25 cellular contexts compared by ENCODE assay signal in the genomic region with DNA sequence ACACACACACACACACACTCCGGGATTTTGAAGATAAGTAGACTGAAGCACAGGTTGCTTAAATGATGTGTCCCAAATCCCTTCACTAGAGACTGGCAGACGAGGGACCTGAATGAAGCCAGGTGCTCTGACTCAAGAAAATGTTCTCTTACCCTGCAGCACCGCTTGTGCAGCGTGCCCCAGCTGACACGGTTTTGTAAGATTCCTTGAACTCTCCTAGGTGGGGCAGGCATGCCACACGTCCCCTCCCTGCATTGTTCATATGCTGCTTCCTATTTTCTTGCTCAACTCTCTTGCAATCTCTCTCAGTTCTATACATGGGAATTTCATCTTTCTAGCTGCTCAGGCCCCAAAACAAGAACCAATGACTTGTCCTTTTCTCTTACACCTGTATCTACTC. TPM values are rescaled to one million over a fixed set of nuclear protein-coding genes. Genes with fewer than 3 reads are reported as not detected.
A peak's percentile ranks its signal among the peaks of the same experiment; 100 is the strongest.
DNase-seq lines count a peak whose midpoint lies in the region; ATAC-seq and TF ChIP-seq lines count a peak whose summit lies in the region.
"Had no signal": no experiment of that assay in that cellular context is flagged by ENCODE, and none has a peak within 500 bp of the region (broad histone marks: within the 10 kb centered on the region; RNA-seq: fewer than 3 reads in every experiment).

No MANE protein-coding gene starts in this region.

- ATAC-seq in foreskin keratinocyte = no peak
- ATAC-seq in stimulated activated naive B cell treated with anti-CD40 and anti-IgM and Interleukin-4, amounts not matched to agents 10 μg/mL and 1 μg/mL and 100 μg/mL, for 72 hours (replicated peaks) = no peak
- no peak for ATAC-seq in WTC11
- ATAC-seq: activated T-helper 17 cell treated with anti-CD3 and anti-CD28 coated beads, Interleukin-2, amount 50 U/mL, for 72 hours had no signal

- peaks cover 0 to 3% of the 10 kb centered on the region in 2 donors for H3K27me3 Mint-ChIP-seq in stimulated activated naive B cell treated with anti-CD40 and anti-IgM and Interleukin-4, amounts not matched to agents 10 μg/mL and 1 μg/mL and 100 μg/mL, for 72 hours
- H3K27me3 Mint-ChIP-seq in WTC11 (ENCODE audit: low read depth) = peaks cover 11% of the 10 kb centered on the region

- DNase-seq in HPDE6-E6E7 (ENCODE audit: extremely low spot score) (peak; percentile 54), foreskin keratinocyte (peak; percentile 30 to 55), NCI-H526 treated with DMSO at 0.1 percent for 48 hours (lab: John Stamatoyannopoulos, UW) (no peak), Ammon's horn (ENCODE audit: low spot score) (no peak), WTC11 (ENCODE audit: low spot score) (no peak)
- no peak for DNase-seq in stimulated activated naive B cell treated with anti-CD40 and anti-IgM and Interleukin-4, amounts not matched to agents 10 μg/mL and 1 μg/mL and 100 μg/mL, for 72 hours
- DNase-seq: aorta; caudate nucleus; CD8-positive, alpha-beta memory T cell; GDM1; glutamatergic neuron; NCI-H1048; NCI-H1694 treated with DMSO at 0.1 percent for 48 hours; NCI-H2171; NCI-H524; T-helper 9 cell had no signal

- H2AFZ ChIP-seq in OCI-LY3 (ENCODE audit: low read depth, low read length) = no peak overlapping the region

- peaks cover 56 to 86% of the 10 kb centered on the region in 2 donors for H3K4me1 Mint-ChIP-seq in stimulated activated naive B cell treated with anti-CD40 and anti-IgM and Interleukin-4, amounts not matched to agents 10 μg/mL and 1 μg/mL and 100 μg/mL, for 72 hours
- H3K4me1 Mint-ChIP-seq in WTC11 = no peaks in the 10 kb centered on the region

- CTCF ChIA-PET in WTC11 (lab: Charles Lee) = interaction anchor here (0.6 kb wide), 1 partner anchor 22 kb away, joined by 4 read pairs; the partner anchor contains the start of gene HNF1B

- peak overlapping the region; percentile 20; the same call in 1 of the 2 replicates for H3K4me3 ChIP-seq in OCI-LY3 (ENCODE audit: low read length)
- H3K4me3 ChIP-seq: smooth muscle cell had no signal

- no peaks in the 10 kb centered on the region for H3K79me2 ChIP-seq in OCI-LY3 (ENCODE audit: low read length)

- no peaks in the 10 kb centered on the region for H4K20me1 ChIP-seq in OCI-LY3 (ENCODE audit: insufficient read depth, low read length)

- peak overlapping the region; percentile 42 for H3K27ac Mint-ChIP-seq in stimulated activated naive B cell treated with anti-CD40 and anti-IgM and Interleukin-4, amounts not matched to agents 10 μg/mL and 1 μg/mL and 100 μg/mL, for 72 hours
- H3K27ac Mint-ChIP-seq in WTC11 = no peak overlapping the region
- H3K27ac Mint-ChIP-seq: activated naive CD8-positive, alpha-beta T cell; activated T-helper 17 cell treated with anti-CD3 and anti-CD28 coated beads, Interleukin-2, amount 50 U/mL, for 72 hours; CD8-positive, alpha-beta memory T cell; dendritic cell treated with granulocyte-macrophage colony-stimulating factor and Interleukin-4, amounts not matched to agents 40 ng/mL and 50 ng/mL, for 4 days had no signal

- peaks cover 5% of the 10 kb centered on the region; the same call in 1 of the 2 replicates for H3K9me3 ChIP-seq in OCI-LY3 (ENCODE audit: insufficient read depth, low read length)

- peaks cover 9 to 13% of the 10 kb centered on the region in 2 donors for H3K36me3 Mint-ChIP-seq in stimulated activated naive B cell treated with anti-CD40 and anti-IgM and Interleukin-4, amounts not matched to agents 10 μg/mL and 1 μg/mL and 100 μg/mL, for 72 hours
- peaks cover 15% of the 10 kb centered on the region for H3K36me3 Mint-ChIP-seq in WTC11
- H3K36me3 Mint-ChIP-seq: activated naive CD8-positive, alpha-beta T cell; CD8-positive, alpha-beta memory T cell had no signal

- H3K9ac ChIP-seq in OCI-LY3 (ENCODE audit: low read length) = no peak overlapping the region
- H3K9ac ChIP-seq: KMS-11 had no signal

- H3K27me3 ChIP-seq in OCI-LY3 (ENCODE audit: low read depth, low read length) (peaks cover 23% of the 10 kb centered on the region), foreskin keratinocyte (peaks cover 31% of the 10 kb centered on the region)

- H3K9me3 Mint-ChIP-seq in stimulated activated naive B cell treated with anti-CD40 and anti-IgM and Interleukin-4, amounts not matched to agents 10 μg/mL and 1 μg/mL and 100 μg/mL, for 72 hours = peaks cover 3 to 6% of the 10 kb centered on the region in 2 donors
- peaks cover 24% of the 10 kb centered on the region for H3K9me3 Mint-ChIP-seq in WTC11
- H3K9me3 Mint-ChIP-seq: activated T-helper 17 cell treated with anti-CD3 and anti-CD28 coated beads, Interleukin-2, amount 50 U/mL, for 72 hours; CD8-positive, alpha-beta memory T cell; dendritic cell treated with granulocyte-macrophage colony-stimulating factor and Interleukin-4, amounts not matched to agents 40 ng/mL and 50 ng/mL, for 4 days had no signal

- no peak overlapping the region for H3K4me3 Mint-ChIP-seq in stimulated activated naive B cell treated with anti-CD40 and anti-IgM and Interleukin-4, amounts not matched to agents 10 μg/mL and 1 μg/mL and 100 μg/mL, for 72 hours
- H3K4me3 Mint-ChIP-seq in WTC11 = no peak overlapping the region
- H3K4me3 Mint-ChIP-seq: activated naive CD8-positive, alpha-beta T cell; activated T-helper 17 cell treated with anti-CD3 and anti-CD28 coated beads, Interleukin-2, amount 50 U/mL, for 72 hours; dendritic cell treated with granulocyte-macrophage colony-stimulating factor and Interleukin-4, amounts not matched to agents 40 ng/mL and 50 ng/mL, for 4 days had no signal

- POLR2A ChIA-PET in WTC11 (lab: Charles Lee) = no interaction called here

- H3K4me1 ChIP-seq in OCI-LY3 (ENCODE audit: low read length) = peaks cover 92% of the 10 kb centered on the region
- no peaks in the 10 kb centered on the region for H3K4me1 ChIP-seq in foreskin keratinocyte

- H3K27ac ChIP-seq in OCI-LY3 (ENCODE audit: low read length) (peak overlapping the region; percentile 34; the same call in 1 of the 2 replicates), foreskin keratinocyte (no peak overlapping the region)
- H3K27ac ChIP-seq: KMS-11, RWPE1 had no signal

- H3K36me3 ChIP-seq in OCI-LY3 (replicated peaks; ENCODE audit: low read depth, low read length) = peaks cover 8% of the 10 kb centered on the region

- TF ChIP-seq CTCF in OCI-LY3 (IDR thresholded peaks at IDR 0.05; ENCODE audit: low read depth, low read length) = no peak
- TF ChIP-seq CTCF in foreskin keratinocyte (conservative IDR thresholded peaks at IDR 0.05) = no peak
- TF ChIP-seq CTCF in WTC11 (IDR thresholded peaks at IDR 0.05) = no peak

- H3K4me2 ChIP-seq in OCI-LY3 (ENCODE audit: low read length) = peak overlapping the region; percentile 71
- H3K4me2 ChIP-seq: KMS-11, smooth muscle cell had no signal

TF ChIP-seq in WTC11, 78 proteins besides CTCF, POLR2A, EP300 and RAD21:
- TF ChIP-seq SP1 (CRISPR knock-in tag; conservative IDR thresholded peaks at IDR 0.05) (no peak), FOXP1 (CRISPR knock-in tag; IDR thresholded peaks at IDR 0.05; ENCODE audit: borderline replicate concordance) (no peak), NR3C1 (CRISPR knock-in tag; conservative IDR thresholded peaks at IDR 0.05; ENCODE audit: low read depth) (no peak), ATF3 (CRISPR knock-in tag; conservative IDR thresholded peaks at IDR 0.05) (no peak), GTF2I (CRISPR knock-in tag; conservative IDR thresholded peaks at IDR 0.05) (no peak), ZNF396 (CRISPR knock-in tag; IDR thresholded peaks at IDR 0.05; ENCODE audit: borderline replicate concordance) (no peak)
- TF ChIP-seq, protein P1, sequence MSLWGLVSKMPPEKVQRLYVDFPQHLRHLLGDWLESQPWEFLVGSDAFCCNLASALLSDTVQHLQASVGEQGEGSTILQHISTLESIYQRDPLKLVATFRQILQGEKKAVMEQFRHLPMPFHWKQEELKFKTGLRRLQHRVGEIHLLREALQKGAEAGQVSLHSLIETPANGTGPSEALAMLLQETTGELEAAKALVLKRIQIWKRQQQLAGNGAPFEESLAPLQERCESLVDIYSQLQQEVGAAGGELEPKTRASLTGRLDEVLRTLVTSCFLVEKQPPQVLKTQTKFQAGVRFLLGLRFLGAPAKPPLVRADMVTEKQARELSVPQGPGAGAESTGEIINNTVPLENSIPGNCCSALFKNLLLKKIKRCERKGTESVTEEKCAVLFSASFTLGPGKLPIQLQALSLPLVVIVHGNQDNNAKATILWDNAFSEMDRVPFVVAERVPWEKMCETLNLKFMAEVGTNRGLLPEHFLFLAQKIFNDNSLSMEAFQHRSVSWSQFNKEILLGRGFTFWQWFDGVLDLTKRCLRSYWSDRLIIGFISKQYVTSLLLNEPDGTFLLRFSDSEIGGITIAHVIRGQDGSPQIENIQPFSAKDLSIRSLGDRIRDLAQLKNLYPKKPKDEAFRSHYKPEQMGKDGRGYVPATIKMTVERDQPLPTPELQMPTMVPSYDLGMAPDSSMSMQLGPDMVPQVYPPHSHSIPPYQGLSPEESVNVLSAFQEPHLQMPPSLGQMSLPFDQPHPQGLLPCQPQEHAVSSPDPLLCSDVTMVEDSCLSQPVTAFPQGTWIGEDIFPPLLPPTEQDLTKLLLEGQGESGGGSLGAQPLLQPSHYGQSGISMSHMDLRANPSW (CRISPR knock-in tag; conservative IDR thresholded peaks at IDR 0.05; ENCODE audit: low read depth) = no peak
- TF ChIP-seq, protein P2, sequence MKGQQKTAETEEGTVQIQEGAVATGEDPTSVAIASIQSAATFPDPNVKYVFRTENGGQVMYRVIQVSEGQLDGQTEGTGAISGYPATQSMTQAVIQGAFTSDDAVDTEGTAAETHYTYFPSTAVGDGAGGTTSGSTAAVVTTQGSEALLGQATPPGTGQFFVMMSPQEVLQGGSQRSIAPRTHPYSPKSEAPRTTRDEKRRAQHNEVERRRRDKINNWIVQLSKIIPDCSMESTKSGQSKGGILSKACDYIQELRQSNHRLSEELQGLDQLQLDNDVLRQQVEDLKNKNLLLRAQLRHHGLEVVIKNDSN (CRISPR knock-in tag; IDR thresholded peaks at IDR 0.05) = no peak

RNA-seq across cellular contexts. Expression of gene HNF1B, which starts 22.1 kb away (rescaled TPM):
- not detected in 2 replicates for total RNA-seq in foreskin keratinocyte
- polyA plus RNA-seq in foreskin keratinocyte = not detected in 2 replicates
- total RNA-seq in WTC11 (2021) = 0.14 to 0.26 TPM (median 0.23 TPM) in 3 replicates
- total RNA-seq: aorta, lung microvascular endothelial cell, myocyte, smooth muscle cell had no signal
- polyA plus RNA-seq: CD8-positive, alpha-beta memory T cell; smooth muscle cell had no signal

Comparison
In these comparisons a context has a peak if more than half of its experiments do, and no peak if none do; other contexts are left out.
1. DNase-seq: peak in HPDE6-E6E7 (single experiment) and foreskin keratinocyte (2 of 2); none in stimulated activated naive B cell treated with anti-CD40 and anti-IgM and Interleukin-4, amounts not matched to agents 10 μg/mL and 1 μg/mL and 100 μg/mL, for 72 hours (single experiment), NCI-H526 treated with DMSO at 0.1 percent for 48 hours (single experiment), Ammon's horn (single experiment) and WTC11 (single experiment).